7 cellular contexts compared by ENCODE assay signal in the genomic region with DNA sequence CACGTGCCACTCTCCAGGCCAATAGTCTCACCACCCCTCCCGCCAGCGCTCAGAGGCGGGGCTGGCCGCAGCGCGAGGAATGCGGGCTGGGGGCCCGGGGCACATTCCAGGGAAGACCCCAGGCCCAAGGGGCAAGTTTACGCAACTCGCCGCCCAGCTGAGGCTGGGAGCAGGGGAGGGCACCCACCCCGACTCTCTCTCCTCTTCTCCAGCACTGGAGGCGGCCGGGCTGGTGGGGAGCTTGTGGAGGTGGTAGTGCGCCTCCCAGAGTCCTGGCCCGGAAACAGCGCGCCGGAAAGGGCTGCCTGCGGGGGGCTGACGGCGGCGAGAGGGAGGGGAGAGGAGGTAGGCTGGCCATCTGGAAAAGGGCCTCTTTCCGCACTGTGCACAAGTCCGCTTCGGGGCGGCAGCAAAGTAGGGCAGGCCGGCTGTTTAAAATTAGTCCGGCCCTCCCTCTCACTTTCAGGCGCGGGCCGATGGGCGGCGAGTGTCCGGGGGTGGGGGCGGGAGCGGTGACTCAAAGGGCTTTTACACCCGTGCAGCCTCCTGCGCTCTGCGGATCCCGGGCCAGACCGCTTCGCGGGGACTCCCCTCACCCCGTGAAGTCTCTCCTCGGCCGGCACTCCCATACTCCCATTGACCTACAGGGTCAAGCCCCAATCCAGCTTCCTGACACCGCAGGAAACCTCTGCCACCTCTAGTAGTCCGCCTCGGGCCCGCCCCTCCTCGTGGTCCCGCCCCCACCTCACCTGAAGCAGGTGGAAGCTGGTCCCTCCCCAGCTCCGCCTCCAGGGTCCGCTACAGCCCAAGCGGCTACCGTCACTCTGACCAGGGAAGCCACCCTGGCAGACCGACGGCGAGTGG. TPM values are rescaled to one million over a fixed set of nuclear protein-coding genes. Genes with fewer than 3 reads are reported as not detected.
DNase-seq lines count a peak whose midpoint lies in the region; ATAC-seq and TF ChIP-seq lines count a peak whose summit lies in the region.

No MANE protein-coding gene starts in this region.

- H3K4me3 ChIP-seq in GM12865 (ENCODE audit: low read depth, low read length) = peak overlapping the region; percentile 86

- H3K27me3 Mint-ChIP-seq in activated CD4-positive, alpha-beta memory T cell treated with anti-CD3 and anti-CD28 coated beads, Interleukin-2, amount 10 ng/mL, durations not matched to agents 7 days and 5 days = peaks cover 17% of the 10 kb centered on the region
- H3K27me3 Mint-ChIP-seq in effector memory CD8-positive, alpha-beta T cell = peaks cover 5 to 12% of the 10 kb centered on the region in 2 donors
- H3K27me3 Mint-ChIP-seq in memory B cell = peaks cover 9% of the 10 kb centered on the region

- H3K4me1 Mint-ChIP-seq in activated CD4-positive, alpha-beta memory T cell treated with anti-CD3 and anti-CD28 coated beads, Interleukin-2, amount 10 ng/mL, durations not matched to agents 7 days and 5 days = peaks cover 62% of the 10 kb centered on the region
- H3K4me1 Mint-ChIP-seq in effector memory CD8-positive, alpha-beta T cell (ENCODE audit: low read depth in 2 of 2) = peaks cover 32 to 44% of the 10 kb centered on the region in 2 donors
- H3K4me1 Mint-ChIP-seq in memory B cell = peaks cover 35% of the 10 kb centered on the region

- peaks cover 9% of the 10 kb centered on the region for H3K36me3 Mint-ChIP-seq in activated CD4-positive, alpha-beta memory T cell treated with anti-CD3 and anti-CD28 coated beads, Interleukin-2, amount 10 ng/mL, durations not matched to agents 7 days and 5 days (ENCODE audit: low read depth)
- peaks cover 19% of the 10 kb centered on the region for H3K36me3 Mint-ChIP-seq in effector memory CD8-positive, alpha-beta T cell (ENCODE audit: insufficient read depth)
- H3K36me3 Mint-ChIP-seq in memory B cell = no peaks in the 10 kb centered on the region

- CTCF ChIA-PET in activated CD4-positive, alpha-beta memory T cell treated with anti-CD3 and anti-CD28 coated beads, Interleukin-2, amount 10 ng/mL, durations not matched to agents 7 days and 5 days (lab: Charles Lee) = interaction anchor here (0.6 to 5.0 kb wide), 7 partner anchors 9 to 618 kb away, joined by 3 to 58 read pairs (median 5); partner anchors contain the start of genes E2F4, PLEKHG4 and TMEM208

- DNase-seq in GM12865 (ENCODE audit: low read depth) (peak; percentile 87), NCI-H460 (ENCODE audit: extremely low read depth, low read depth) (peak; percentile 69), memory B cell (ENCODE audit: low spot score in 2 of 2) (peak; percentile 21 to 53)
- DNase-seq in activated CD4-positive, alpha-beta memory T cell treated with anti-CD3 and anti-CD28 coated beads, Interleukin-2, amount 10 ng/mL, durations not matched to agents 7 days and 5 days = peak; percentile 61
- DNase-seq in effector memory CD8-positive, alpha-beta T cell = peak in 1 of 3 experiments; percentile 42
- DNase-seq in stimulated activated naive CD4-positive, alpha-beta T cell (lab: John Stamatoyannopoulos, UW) = peak; percentile 9 to 64 (median 52)

- ATAC-seq in HG02678 (IDR thresholded peaks at IDR 0.05; ENCODE audit: unreplicated experiment) = peak; percentile 23
- ATAC-seq in effector memory CD8-positive, alpha-beta T cell (replicated peaks) = no peak
- ATAC-seq in memory B cell (ENCODE audit: low read depth) = peak; percentile 2

- H3K9me3 Mint-ChIP-seq in activated CD4-positive, alpha-beta memory T cell treated with anti-CD3 and anti-CD28 coated beads, Interleukin-2, amount 10 ng/mL, durations not matched to agents 7 days and 5 days = no peaks in the 10 kb centered on the region
- no peaks in the 10 kb centered on the region for H3K9me3 Mint-ChIP-seq in effector memory CD8-positive, alpha-beta T cell
- H3K9me3 Mint-ChIP-seq in memory B cell = no peaks in the 10 kb centered on the region

- peak overlapping the region; percentile 86 for H3K27ac Mint-ChIP-seq in activated CD4-positive, alpha-beta memory T cell treated with anti-CD3 and anti-CD28 coated beads, Interleukin-2, amount 10 ng/mL, durations not matched to agents 7 days and 5 days
- H3K27ac Mint-ChIP-seq in effector memory CD8-positive, alpha-beta T cell = peak overlapping the region; percentile 92 to 96
- H3K27ac Mint-ChIP-seq in memory B cell = no peak overlapping the region

- POLR2A ChIA-PET in activated CD4-positive, alpha-beta memory T cell treated with anti-CD3 and anti-CD28 coated beads, Interleukin-2, amount 10 ng/mL, durations not matched to agents 7 days and 5 days (lab: Charles Lee) = interaction anchor here (0.7 to 15.4 kb wide), 11 partner anchors 11 to 690 kb away, joined by 3 to 187 read pairs (median 3); partner anchors contain the start of genes E2F4, PSMB10 and TMEM208

- peak overlapping the region; percentile 85 for H3K4me3 Mint-ChIP-seq in activated CD4-positive, alpha-beta memory T cell treated with anti-CD3 and anti-CD28 coated beads, Interleukin-2, amount 10 ng/mL, durations not matched to agents 7 days and 5 days
- peak overlapping the region; percentile 90 to 96 for H3K4me3 Mint-ChIP-seq in effector memory CD8-positive, alpha-beta T cell
- H3K4me3 Mint-ChIP-seq in memory B cell = peak overlapping the region; percentile 81

- TF ChIP-seq CTCF in GM12865 (IDR thresholded peaks at IDR 0.05; ENCODE audit: insufficient read depth, low read depth, low read length, missing control alignments) = peak; percentile 40

RNA-seq across cellular contexts. Expression of gene FHOD1, which starts 1.0 kb away (rescaled TPM):
- 22.6 and 30.4 TPM in 2 replicates for total RNA-seq in NCI-H460 (2014; rRNA removed; shearing (Covaris generic))
- polyA plus RNA-seq in NCI-H460 (2014; cell fraction: nucleus; rRNA removed) = 183 and 252 TPM in 2 replicates
- total RNA-seq in activated CD4-positive, alpha-beta memory T cell treated with anti-CD3 and anti-CD28 coated beads, Interleukin-2, amount 10 ng/mL, durations not matched to agents 7 days and 5 days = 10 to 100 TPM; 94.8 to 99.1 TPM

RNA-seq across cellular contexts. Expression of gene SLC9A5, which starts 2.5 kb away (rescaled TPM):
- 0.78 and 0.94 TPM in 2 replicates for total RNA-seq in NCI-H460 (2014; rRNA removed; shearing (Covaris generic))
- 8.1 and 11.1 TPM in 2 replicates for polyA plus RNA-seq in NCI-H460 (2014; cell fraction: nucleus; rRNA removed)
- 1 to 10 TPM; 2.2 to 2.8 TPM for total RNA-seq in activated CD4-positive, alpha-beta memory T cell treated with anti-CD3 and anti-CD28 coated beads, Interleukin-2, amount 10 ng/mL, durations not matched to agents 7 days and 5 days

RNA-seq across cellular contexts. Expression of gene TMEM208, which starts 19.4 kb away (rescaled TPM):
- 37.7 and 46.9 TPM in 2 replicates for total RNA-seq in NCI-H460 (2014; rRNA removed; shearing (Covaris generic))
- polyA plus RNA-seq in NCI-H460 (2014; cell fraction: nucleus; rRNA removed) = 71.9 and 74.8 TPM in 2 replicates
- total RNA-seq in activated CD4-positive, alpha-beta memory T cell treated with anti-CD3 and anti-CD28 coated beads, Interleukin-2, amount 10 ng/mL, durations not matched to agents 7 days and 5 days = 10 to 100 TPM; 39.6 to 39.7 TPM

RNA-seq across cellular contexts. Expression of gene PLEKHG4, which starts 33.0 kb away (rescaled TPM):
- 7.1 and 9.1 TPM in 2 replicates for total RNA-seq in NCI-H460 (2014; rRNA removed; shearing (Covaris generic))
- polyA plus RNA-seq in NCI-H460 (2014; cell fraction: nucleus; rRNA removed) = 60.7 and 127 TPM in 2 replicates
- 10 to 100 TPM in 1 of 2 experiments, 1 to 10 TPM in 1; 9.2 to 10.9 TPM for total RNA-seq in activated CD4-positive, alpha-beta memory T cell treated with anti-CD3 and anti-CD28 coated beads, Interleukin-2, amount 10 ng/mL, durations not matched to agents 7 days and 5 days

RNA-seq across cellular contexts. Expression of gene ELMO3, which starts 47.4 kb away (rescaled TPM):
- total RNA-seq in NCI-H460 (2014; rRNA removed; shearing (Covaris generic)) = 1.1 and 1.5 TPM in 2 replicates
- polyA plus RNA-seq in NCI-H460 (2014; cell fraction: nucleus; rRNA removed) = 18.1 and 19.3 TPM in 2 replicates
- 1 to 10 TPM; 7.3 to 8.3 TPM for total RNA-seq in activated CD4-positive, alpha-beta memory T cell treated with anti-CD3 and anti-CD28 coated beads, Interleukin-2, amount 10 ng/mL, durations not matched to agents 7 days and 5 days
